In the genomic region with DNA sequence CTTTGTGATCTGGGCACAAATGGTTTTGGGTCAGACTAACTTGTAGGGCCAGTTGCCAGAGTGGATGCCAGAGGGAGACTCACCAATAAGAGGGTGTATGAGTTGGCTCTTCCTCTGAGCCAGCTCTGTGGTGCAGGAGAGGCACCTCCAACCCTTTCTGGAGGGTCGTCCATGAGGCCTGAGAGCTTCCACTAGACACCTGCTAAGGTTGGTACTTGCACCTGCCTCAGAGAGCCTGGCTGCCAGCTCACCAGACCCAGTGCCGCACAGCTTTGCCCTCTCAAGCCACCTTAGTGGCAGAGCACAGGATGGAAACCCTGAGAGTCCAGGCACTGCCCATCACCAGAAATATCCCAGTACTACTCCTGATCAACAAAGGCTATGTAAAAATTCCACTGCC, we compare ENCODE assay signal across 24 cellular contexts.
"Had no signal": no experiment of that assay in that cellular context is flagged by ENCODE, and none has a peak within 500 bp of the region (broad histone marks: within the 10 kb centered on the region; RNA-seq: fewer than 3 reads in every experiment).

No MANE protein-coding gene starts in this region.

- H3K36me3 ChIP-seq: MG63 had no signal

- ATAC-seq: T-cell had no signal

- H3K4me2 ChIP-seq: SK-N-SH had no signal

- FAIRE-seq: HepG2, RCC 7860 had no signal

- H3K4me3 ChIP-seq: MG63 had no signal

- H3K9me3 ChIP-seq: MG63, SK-N-SH had no signal

- H3K27me3 ChIP-seq: MG63 had no signal

- DNase-seq: IMR-90, Karpas-422, KG1, MG63, NCI-H1092, NCI-H1105 treated with DMSO at 0.1 percent for 48 hours, NCI-H1417 treated with DMSO at 0.1 percent for 48 hours, NCI-H146, NCI-H1694 treated with DMSO at 0.1 percent for 48 hours, NCI-H2029, NCI-H2081 treated with DMSO at 0.1 percent for 48 hours, NCI-H2171, NCI-H226, NCI-H446, NCI-H510A, NCI-H524 treated with DMSO at 0.1 percent for 48 hours, NCI-H69, NCI-H774, SHP77, SK-N-SH, SW 1271, T-cell had no signal

- H3K9ac ChIP-seq: SK-N-SH had no signal
